Comparison of ENCODE assay signal across 8 cellular contexts in genomic region chr11:57761301-57762234, GRCh38. TPM values are rescaled to one million over a fixed set of nuclear protein-coding genes. Genes with fewer than 3 reads are reported as not detected.
A peak's percentile ranks its signal among the peaks of the same experiment; 100 is the strongest.
DNase-seq lines count a peak whose midpoint lies in the region; ATAC-seq and TF ChIP-seq lines count a peak whose summit lies in the region.

Gene CTNND1, plus strand, starts transcription at chr11:57761802. Its CDS starts 29,677 bp downstream, at chr11:57791479.

- H3K4me1 Mint-ChIP-seq in CD4-positive, alpha-beta T cell (ENCODE audit: low read depth), result peaks cover 27% of the 10 kb centered on the region

- no peak for ATAC-seq in CD4-positive, alpha-beta T cell (ENCODE audit: poor library complexity)
- ATAC-seq in GM19025 (IDR thresholded peaks at IDR 0.05; ENCODE audit: low read depth, unreplicated experiment), result peak; percentile 74
- peak; percentile 64 for ATAC-seq in HG03175 (IDR thresholded peaks at IDR 0.05; ENCODE audit: unreplicated experiment)

- no peak for TF ChIP-seq CTCF in CD4-positive, alpha-beta T cell (IDR thresholded peaks at IDR 0.05)
- TF ChIP-seq CTCF in WERI-Rb-1 (IDR thresholded peaks at IDR 0.05; ENCODE audit: low read depth, low read length), result no peak

- H3K27me3 Mint-ChIP-seq in CD4-positive, alpha-beta T cell, result no peaks in the 10 kb centered on the region

- H3K27ac ChIP-seq in CD4-positive, alpha-beta T cell (ENCODE audit: low read depth, low read length), result no peak within 1 kb of the TSS
- H3K27ac ChIP-seq in rectal smooth muscle tissue (ENCODE audit: low read depth, low read length), result peak within 1 kb of the TSS; percentile 98
- no peak within 1 kb of the TSS for H3K27ac ChIP-seq in WERI-Rb-1

- no peaks in the 10 kb centered on the region for H3K9me3 ChIP-seq in CD4-positive, alpha-beta T cell (ENCODE audit: control insufficient read depth, low read length)
- no peaks in the 10 kb centered on the region for H3K9me3 ChIP-seq in WERI-Rb-1 (ENCODE audit: severe bottlenecking)

- no peaks in the 10 kb centered on the region for H3K27me3 ChIP-seq in CD4-positive, alpha-beta T cell (ENCODE audit: control insufficient read depth, insufficient read depth, low read length)
- H3K27me3 ChIP-seq in rectal smooth muscle tissue (ENCODE audit: control insufficient read depth, insufficient read depth, low read length) (no peaks in the 10 kb centered on the region), WERI-Rb-1 (ENCODE audit: insufficient read depth, low read depth, severe bottlenecking) (no peaks in the 10 kb centered on the region)

- POLR2A ChIA-PET in CD4-positive, alpha-beta T cell (lab: Charles Lee), result interaction anchor here (1.0 to 1.7 kb wide), 3 partner anchors 17 to 20 kb away, joined by 3 to 5 read pairs (median 5); partner anchors contain the start of gene SELENOH

- H3K36me3 ChIP-seq in rectal smooth muscle tissue (ENCODE audit: control insufficient read depth, insufficient read depth, low read length) (no peaks in the 10 kb centered on the region), WERI-Rb-1 (no peaks in the 10 kb centered on the region)

- in situ Hi-C loops in T47D (cut with HindIII; ENCODE audit: low pct_unique_long_range_greater_than_20kb, low sequenced_read_pairs), result no loop called here

- peak within 1 kb of the TSS; percentile 89 for H3K4me3 ChIP-seq in iPS-11a (ENCODE audit: low read depth, low read length)
- peak within 1 kb of the TSS; percentile 93 for H3K4me3 ChIP-seq in rectal smooth muscle tissue (ENCODE audit: low read length)
- H3K4me3 ChIP-seq in WERI-Rb-1 (ENCODE audit: low read depth, low read length), result no peak within 1 kb of the TSS

- H3K4me1 ChIP-seq in rectal smooth muscle tissue (ENCODE audit: control insufficient read depth, insufficient read depth, low read length), result peaks cover 4% of the 10 kb centered on the region

- peak within 1 kb of the TSS; percentile 73 for H3K9ac ChIP-seq in rectal smooth muscle tissue (ENCODE audit: low read length)

- CTCF ChIA-PET in CD4-positive, alpha-beta T cell (lab: Charles Lee), result interaction anchor here (0.6 to 1.7 kb wide), 2 partner anchors 39 to 1725 kb away, joined by 3 to 6 read pairs; no protein-coding TSS in a partner anchor

- H3K27ac Mint-ChIP-seq in CD4-positive, alpha-beta T cell, result no peak within 1 kb of the TSS

- no peaks in the 10 kb centered on the region for H3K36me3 Mint-ChIP-seq in CD4-positive, alpha-beta T cell (ENCODE audit: low read depth)

- H3K9me3 Mint-ChIP-seq in CD4-positive, alpha-beta T cell, result no peaks in the 10 kb centered on the region

- peak within 1 kb of the TSS; percentile 26 for H3K4me3 Mint-ChIP-seq in CD4-positive, alpha-beta T cell

- intact Hi-C loops in CD4-positive, alpha-beta T cell (cut with DNase I, micrococcal nuclease), result no loop called here

- no peak for DNase-seq in CD4-positive, alpha-beta T cell
- DNase-seq in NCI-H82 (lab: John Stamatoyannopoulos, UW), result peak; percentile 95
- DNase-seq in T47D (ENCODE audit: low read depth in 1 of 2, low spot score in 1 of 2), result peak; percentile 95 to 99
- no peak for DNase-seq in WERI-Rb-1

RNA-seq across cellular contexts. Expression of gene CTNND1, which starts in this region (rescaled TPM):
- total RNA-seq in CD4-positive, alpha-beta T cell, result 10 to 100 TPM; 12.4 to 12.5 TPM

Comparison
In these comparisons a context has a peak if more than half of its experiments do, and no peak if none do; other contexts are left out.
1. DNase-seq: peak in NCI-H82 (single experiment) and T47D (2 of 2); none in CD4-positive, alpha-beta T cell (0 of 10) and WERI-Rb-1 (single experiment).